17 cellular contexts compared by ENCODE assay signal in genomic region chr5:127865273-127865672, GRCh38.
DNase-seq lines count a peak whose midpoint lies in the region; ATAC-seq and TF ChIP-seq lines count a peak whose summit lies in the region.
"Had no signal": no experiment of that assay in that cellular context is flagged by ENCODE, and none has a peak within 500 bp of the region (broad histone marks: within the 10 kb centered on the region; RNA-seq: fewer than 3 reads in every experiment).

No MANE protein-coding gene starts in this region.

- POLR2A ChIA-PET in CD4-positive, alpha-beta memory T cell (lab: Charles Lee; ENCODE audit: partially characterized antibody) = no interaction called here

- in situ Hi-C loops in GM13977 (cut with MboI; ENCODE audit: low pct_unique_long_range_greater_than_20kb, low sequenced_read_pairs, unreplicated experiment) = loop anchor here (25.0 kb wide), 1 partner anchor 303 kb away; no protein-coding TSS in a partner anchor

- H3K4me1 ChIP-seq in CD4-positive, alpha-beta memory T cell (ENCODE audit: insufficient read depth, low read length) = no peaks in the 10 kb centered on the region
- peaks cover 0 to 7% (median 0%) of the 10 kb centered on the region in 3 donors for H3K4me1 ChIP-seq in esophagus squamous epithelium

- H3K4me3 Mint-ChIP-seq in CD4-positive, alpha-beta memory T cell = no peak overlapping the region
- H3K4me3 Mint-ChIP-seq: nephron progenitor cell had no signal

- no peak overlapping the region for H3K27ac ChIP-seq in CD4-positive, alpha-beta memory T cell (ENCODE audit: low read depth, low read length)
- no peak overlapping the region for H3K27ac ChIP-seq in esophagus squamous epithelium
- H3K27ac ChIP-seq: BLaER1 treated with 17β-estradiol and CSF1 and Interleukin-3, amounts not matched to agents 10 nM and 100 nM had no signal

- no peaks in the 10 kb centered on the region for H3K9me3 Mint-ChIP-seq in CD4-positive, alpha-beta memory T cell
- H3K9me3 Mint-ChIP-seq: nephron progenitor cell had no signal

- H3K9me3 ChIP-seq in CD4-positive, alpha-beta memory T cell (ENCODE audit: control insufficient read depth in 1 of 2, low read length in 2 of 2) = no peaks in the 10 kb centered on the region
- H3K9me3 ChIP-seq in esophagus squamous epithelium = no peaks in the 10 kb centered on the region
- H3K9me3 ChIP-seq: BLaER1 treated with 17β-estradiol and CSF1 and Interleukin-3, amounts not matched to agents 10 nM and 100 nM had no signal

- no peaks in the 10 kb centered on the region for H3K4me1 Mint-ChIP-seq in CD4-positive, alpha-beta memory T cell

- intact Hi-C loops in CD4-positive, alpha-beta memory T cell (cut with micrococcal nuclease) = no loop called here
- intact Hi-C loops in esophagus squamous epithelium (cut with DNase I) = no loop called here

- peak; percentile 45 for ATAC-seq in GM21390 (IDR thresholded peaks at IDR 0.05; ENCODE audit: unreplicated experiment)
- ATAC-seq: left cardiac atrium had no signal

- 82 to 88% methylated on average over 1 of the region's 1 CpG for WGBS in esophagus squamous epithelium, 2 donors

- H3K27me3 ChIP-seq in CD4-positive, alpha-beta memory T cell (ENCODE audit: insufficient read depth, low read length) = no peaks in the 10 kb centered on the region
- H3K27me3 ChIP-seq in esophagus squamous epithelium = peaks cover 0 to 5% (median 0%) of the 10 kb centered on the region in 4 donors
- H3K27me3 ChIP-seq: BLaER1 treated with 17β-estradiol and CSF1 and Interleukin-3, amounts not matched to agents 10 nM and 100 nM had no signal

- TF ChIP-seq CTCF in GM13977 (IDR thresholded peaks at IDR 0.05; ENCODE audit: extremely low read depth, insufficient read depth, missing control alignments) (peak; percentile 10), esophagus squamous epithelium (IDR thresholded peaks at IDR 0.05) (peak in 1 of 6 experiments; percentile 35)

- H3K36me3 Mint-ChIP-seq in CD4-positive, alpha-beta memory T cell = no peaks in the 10 kb centered on the region

- H3K27ac Mint-ChIP-seq in CD4-positive, alpha-beta memory T cell = no peak overlapping the region
- H3K27ac Mint-ChIP-seq: nephron progenitor cell had no signal

- no peak for TF ChIP-seq POLR2A in esophagus squamous epithelium (IDR thresholded peaks at IDR 0.05)

- DNase-seq in GM13977 (ENCODE audit: low spot score) = no peak
- DNase-seq in HuH-7.5 (ENCODE audit: low spot score) = peak; percentile 7
- DNase-seq in left kidney (ENCODE audit: low read depth, low spot score) = peak; percentile 29
- DNase-seq in CD4-positive, alpha-beta memory T cell = no peak
- DNase-seq in OCI-M2 (lab: John Stamatoyannopoulos, UW; ENCODE audit: unreplicated experiment) = no peak
- no peak for DNase-seq in esophagus squamous epithelium (lab: John Stamatoyannopoulos, UW)
- no peak for DNase-seq in MV-4-11 (lab: John Stamatoyannopoulos, UW)
- DNase-seq: activated CD4-positive, CD25-positive, alpha-beta regulatory T cell treated with anti-CD3 and anti-CD28 coated beads, Interleukin-2, amount 50 U/mL, for 72 hours; activated T-cell treated with anti-CD3 and anti-CD28 coated beads, Interleukin-2, amount 50 U/mL, for 1 hour; amygdala; foreskin fibroblast; GDM1; left cardiac atrium; NCI-H2029 treated with DMSO at 0.1 percent for 48 hours; nephron progenitor cell had no signal

- H3K4me3 ChIP-seq in CD4-positive, alpha-beta memory T cell (ENCODE audit: low read length in 2 of 2) = no peak overlapping the region
- no peak overlapping the region for H3K4me3 ChIP-seq in esophagus squamous epithelium
- H3K4me3 ChIP-seq: BLaER1 treated with 17β-estradiol and CSF1 and Interleukin-3, amounts not matched to agents 10 nM and 100 nM had no signal

- CTCF ChIA-PET in CD4-positive, alpha-beta memory T cell (lab: Charles Lee; ENCODE audit: partially characterized antibody) = interaction anchor here (1.5 kb wide), 1 partner anchor 336 kb away, joined by 4 read pairs; no protein-coding TSS in a partner anchor

- H3K36me3 ChIP-seq in CD4-positive, alpha-beta memory T cell (ENCODE audit: insufficient read depth, low read length) = no peaks in the 10 kb centered on the region
- H3K36me3 ChIP-seq in esophagus squamous epithelium = no peaks in the 10 kb centered on the region
- H3K36me3 ChIP-seq: BLaER1 treated with 17β-estradiol and CSF1 and Interleukin-3, amounts not matched to agents 10 nM and 100 nM had no signal

- peaks cover 1 to 2% of the 10 kb centered on the region in 2 donors for H3K27me3 Mint-ChIP-seq in CD4-positive, alpha-beta memory T cell

Comparison
In these comparisons a context has a peak if more than half of its experiments do, and no peak if none do; other contexts are left out.
1. DNase-seq: peak in HuH-7.5 (single experiment) and left kidney (single experiment); none in GM13977 (single experiment), CD4-positive, alpha-beta memory T cell (0 of 5), OCI-M2 (single experiment), esophagus squamous epithelium (single experiment) and MV-4-11 (single experiment).